In the genomic region with DNA sequence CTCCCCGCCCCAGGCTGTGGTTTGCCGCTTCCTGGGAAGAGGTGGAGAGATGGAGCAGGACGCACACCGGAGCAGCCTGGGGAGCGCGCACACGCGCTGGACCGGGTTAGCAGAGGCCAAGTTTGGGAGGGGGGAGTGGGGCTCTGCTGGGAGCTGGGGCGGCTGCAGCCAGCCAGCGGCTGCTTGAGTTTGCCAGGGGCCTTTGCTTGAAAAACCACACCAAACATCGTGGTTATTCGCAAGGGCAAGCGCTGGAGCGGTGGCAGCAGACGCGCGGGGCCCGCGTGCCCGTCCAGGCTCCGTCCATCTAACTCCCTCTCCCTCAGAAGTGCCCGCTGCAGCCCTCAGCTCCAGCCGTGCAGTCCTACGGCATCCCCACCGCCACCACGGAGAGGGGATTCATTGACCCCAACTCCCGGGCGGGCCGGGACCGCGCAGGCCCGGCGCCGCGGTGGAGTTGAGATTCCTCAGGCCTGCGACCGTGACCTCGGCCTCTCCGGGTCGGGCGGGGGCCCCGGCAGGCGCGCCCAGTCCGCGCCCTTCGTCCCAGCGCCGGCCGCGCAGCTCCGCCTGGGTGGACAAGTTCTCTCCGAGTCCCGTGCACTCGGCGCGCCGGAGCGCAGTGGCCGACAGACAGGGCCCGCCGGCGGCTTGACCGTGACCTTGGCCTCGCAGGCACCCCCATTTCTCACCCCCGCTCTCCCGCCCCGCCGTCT, we compare ENCODE assay signal across 1 cellular context.
TF ChIP-seq lines count a peak whose summit lies in the region.

No MANE protein-coding gene starts in this region.

TF ChIP-seq in IMR-90, 13 proteins besides CTCF, POLR2A, EP300 and RAD21 (continued from another document):
- TF ChIP-seq, protein P1, sequence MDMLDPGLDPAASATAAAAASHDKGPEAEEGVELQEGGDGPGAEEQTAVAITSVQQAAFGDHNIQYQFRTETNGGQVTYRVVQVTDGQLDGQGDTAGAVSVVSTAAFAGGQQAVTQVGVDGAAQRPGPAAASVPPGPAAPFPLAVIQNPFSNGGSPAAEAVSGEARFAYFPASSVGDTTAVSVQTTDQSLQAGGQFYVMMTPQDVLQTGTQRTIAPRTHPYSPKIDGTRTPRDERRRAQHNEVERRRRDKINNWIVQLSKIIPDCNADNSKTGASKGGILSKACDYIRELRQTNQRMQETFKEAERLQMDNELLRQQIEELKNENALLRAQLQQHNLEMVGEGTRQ (IDR thresholded peaks at IDR 0.05; ENCODE audit: low read depth, low read length): no peak
- TF ChIP-seq MAFK (IDR thresholded peaks at IDR 0.05; ENCODE audit: low read depth, low read length) (no peak), SMC3 (IDR thresholded peaks at IDR 0.05; ENCODE audit: low read depth, low read length) (no peak), CEBPB (IDR thresholded peaks at IDR 0.05; ENCODE audit: low read depth, low read length) (no peak), NFE2L2 (IDR thresholded peaks at IDR 0.05; ENCODE audit: low read depth, low read length) (no peak), MXI1 (IDR thresholded peaks at IDR 0.05; ENCODE audit: borderline replicate concordance, low read depth, low read length) (no peak), CHD1 (IDR thresholded peaks at IDR 0.05; ENCODE audit: low read depth, low read length) (no peak), MAZ (IDR thresholded peaks at IDR 0.05; ENCODE audit: borderline replicate concordance, low read depth, low read length) (no peak)
